ENCODE assay signal across 8 cellular contexts in the genomic region with DNA sequence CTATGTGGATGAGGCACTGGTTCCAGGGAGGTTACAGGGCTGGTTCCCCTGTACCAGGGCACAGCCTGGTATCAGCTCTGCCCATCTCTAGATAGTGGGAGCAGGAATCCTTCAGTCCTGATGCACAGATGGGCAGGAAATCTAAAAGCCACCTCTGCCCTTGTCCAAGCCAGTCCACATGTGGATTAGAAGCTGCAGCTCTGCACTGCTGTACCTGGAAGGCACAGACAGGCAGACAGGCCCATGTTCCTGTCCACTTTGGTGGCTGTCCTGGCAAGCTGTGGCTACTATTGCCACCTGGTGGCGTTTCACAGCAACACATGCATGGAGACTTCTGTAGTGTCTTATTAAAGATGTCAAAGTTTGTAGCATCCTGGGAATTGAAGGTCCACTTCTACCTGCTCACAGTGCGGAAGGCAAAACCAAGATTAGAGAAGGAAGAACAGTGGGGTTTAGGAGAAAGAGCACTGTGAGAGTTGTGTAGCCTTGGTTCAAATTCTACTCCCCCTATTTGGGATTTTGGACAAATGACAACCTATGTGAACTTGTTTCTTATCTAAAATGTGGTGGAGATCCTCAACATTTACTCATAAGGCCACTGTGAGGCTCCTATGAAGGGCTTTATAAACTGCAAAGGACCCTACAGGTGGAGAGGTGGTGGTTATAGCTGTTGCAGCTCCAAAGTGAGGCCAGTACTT.
DNase-seq lines count a peak whose midpoint lies in the region; ATAC-seq and FAIRE-seq lines count a peak whose summit lies in the region.

No MANE protein-coding gene starts in this region.

- H3K9me3 ChIP-seq in endocrine pancreas (ENCODE audit: control insufficient read depth, low read length) = no peaks in the 10 kb centered on the region

- DNase-seq in NCI-H526 treated with DMSO at 0.1 percent for 48 hours (lab: John Stamatoyannopoulos, UW) = peak; percentile 57
- peak; percentile 25 to 42 for DNase-seq in activated CD8-positive, alpha-beta memory T cell treated with anti-CD3 and anti-CD28 coated beads for 1 hour (ENCODE audit: extremely low read depth in 1 of 2, low read depth in 1 of 2)
- DNase-seq in middle frontal gyrus (ENCODE audit: extremely low spot score, low spot score) = peak; percentile 75
- peak; percentile 76 for DNase-seq in stimulated activated CD8-positive, alpha-beta memory T cell treated with anti-CD3 and anti-CD28 coated beads, Interleukin-4, amount 100 ng/mL, for 48 hours

- peaks cover 2% of the 10 kb centered on the region for H3K4me1 ChIP-seq in endocrine pancreas (ENCODE audit: control insufficient read depth, insufficient read depth, low read length)

- peak overlapping the region; percentile 16 for H3K9ac ChIP-seq in endocrine pancreas (ENCODE audit: control insufficient read depth, insufficient read depth, low read length)

- ATAC-seq in GM18511 (IDR thresholded peaks at IDR 0.05; ENCODE audit: unreplicated experiment) (peak; percentile 82), HG03432 (IDR thresholded peaks at IDR 0.05; ENCODE audit: unreplicated experiment) (peak; percentile 81)

- H3K27me3 ChIP-seq in endocrine pancreas (ENCODE audit: control insufficient read depth, insufficient read depth, low read length) = no peaks in the 10 kb centered on the region

- peak; percentile 40 for FAIRE-seq in A204.1 (lab: Jason Lieb, UNC)

- no peaks in the 10 kb centered on the region for H3K36me3 ChIP-seq in endocrine pancreas (ENCODE audit: control insufficient read depth, insufficient read depth, low read length)

- H3K4me3 ChIP-seq in endocrine pancreas (ENCODE audit: control insufficient read depth, insufficient read depth, low read length) = no peak overlapping the region
